Comparison of ENCODE assay signal across 21 cellular contexts in the genomic region with DNA sequence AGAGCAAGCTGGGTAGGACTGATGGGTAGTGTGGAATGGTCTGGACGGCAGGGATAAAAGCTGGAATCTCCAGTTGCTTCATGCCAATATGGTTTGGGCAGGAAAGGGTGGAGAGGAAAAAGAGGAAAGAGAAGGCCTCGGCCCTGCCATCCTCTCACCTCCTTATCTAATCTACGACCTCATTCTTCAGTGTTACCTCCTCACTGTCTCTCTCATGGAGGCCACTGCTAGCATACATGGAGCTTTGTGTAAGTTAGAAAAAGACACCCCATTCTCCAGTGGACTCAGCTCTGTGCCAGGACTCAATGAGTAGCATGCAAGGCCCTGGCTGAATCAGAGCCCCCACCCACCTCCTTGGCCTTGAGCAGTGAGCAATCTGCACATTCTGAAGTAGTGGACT.
"Had no signal": no experiment of that assay in that cellular context is flagged by ENCODE, and none has a peak within 500 bp of the region (broad histone marks: within the 10 kb centered on the region; RNA-seq: fewer than 3 reads in every experiment).

No MANE protein-coding gene starts in this region.

- H3K36me3 ChIP-seq: left ventricle myocardium inferior, ovary, right atrium auricular region, right lobe of liver, tibial nerve, uterus had no signal

- H3K4me1 ChIP-seq: uterus had no signal

- H3K4me3 ChIP-seq: left ventricle myocardium inferior, lung, mucosa of descending colon, ovary, right atrium auricular region, right lobe of liver, smooth muscle cell, tibial nerve, uterus had no signal

- H3K9me3 ChIP-seq: left ventricle myocardium inferior, mucosa of descending colon, ovary, right atrium auricular region, right lobe of liver, tibial nerve, uterus had no signal

- H3K27me3 ChIP-seq: ovary, right atrium auricular region, right lobe of liver, tibial nerve, uterus had no signal

- H3K27ac ChIP-seq: left ventricle myocardium inferior, ovary, right atrium auricular region, right lobe of liver, tibial nerve, uterus had no signal

- ATAC-seq: mucosa of descending colon; naive thymus-derived CD4-positive, alpha-beta T cell; natural killer cell treated with Interleukin-12 subunit alpha and Interleukin-12 subunit beta and Interleukin-15 and Interleukin-18, amount 100 ng/mL, for 72 hours; right lobe of liver; stimulated activated memory B cell treated with anti-CD40 and anti-IgM and Interleukin-4, amounts not matched to agents 10 μg/mL and 1 μg/mL and 100 μg/mL, for 72 hours; stimulated activated naive CD8-positive, alpha-beta T cell treated with anti-CD3 and anti-CD28 coated beads, Interleukin-15, amount 100 ng/mL, for 72 hours had no signal

- H3K4me2 ChIP-seq: smooth muscle cell had no signal

- DNase-seq: islet precursor cell; left ventricle myocardium inferior; midbrain; mucosa of descending colon; naive thymus-derived CD4-positive, alpha-beta T cell; ovary; right lobe of liver; stimulated activated CD4-positive, alpha-beta T cell treated with anti-CD3 and anti-CD28 coated beads, Interleukin-1b, Interleukin-23, amount 100 ng/mL, for 48 hours; stimulated activated CD4-positive, alpha-beta T cell treated with anti-CD3 and anti-CD28 coated beads, Interleukin-2, amount 100 ng/mL, for 48 hours; stimulated activated CD4-positive, alpha-beta T cell treated with anti-CD3 and anti-CD28 coated beads, Interleukin-4, amount 100 ng/mL, for 4 hours; stimulated activated CD8-positive, alpha-beta memory T cell treated with anti-CD3 and anti-CD28 coated beads, Interleukin-4, amount 100 ng/mL, for 48 hours; stimulated activated naive CD4-positive, alpha-beta T cell treated with Interleukin-2 at 50 U/mL for 16 hours; stimulated activated naive CD8-positive, alpha-beta T cell treated with anti-CD3 and anti-CD28 coated beads, Interleukin-15, amount 100 ng/mL, for 72 hours; substantia nigra; uterus had no signal
